Comparison of ENCODE assay signal across 13 cellular contexts in genomic region chr11:94638278-94638901, GRCh38.
DNase-seq lines count a peak whose midpoint lies in the region; ATAC-seq, FAIRE-seq and TF ChIP-seq lines count a peak whose summit lies in the region.
"Had no signal": no experiment of that assay in that cellular context is flagged by ENCODE, and none has a peak within 500 bp of the region (broad histone marks: within the 10 kb centered on the region; RNA-seq: fewer than 3 reads in every experiment).

No MANE protein-coding gene starts in this region.

- H3K9me3 Mint-ChIP-seq in naive thymus-derived CD8-positive, alpha-beta T cell: no peaks in the 10 kb centered on the region
- H3K9me3 Mint-ChIP-seq: memory B cell had no signal

- H3K9ac ChIP-seq in liver (ENCODE audit: low read depth in 1 of 2, low read length in 2 of 2): no peak overlapping the region
- H3K9ac ChIP-seq in HepG2 (ENCODE audit: insufficient read depth, low read depth, low read length): no peak overlapping the region

- POLR2A ChIA-PET in HepG2 (lab: Yijun Ruan, JAX): no interaction called here
- POLR2A ChIA-PET in naive thymus-derived CD8-positive, alpha-beta T cell (lab: Charles Lee): no interaction called here

- H3K27ac ChIP-seq in liver (ENCODE audit: low read depth in 1 of 2, low read length in 2 of 2): peak overlapping the region; percentile 6 to 42
- no peak overlapping the region for H3K27ac ChIP-seq in HepG2 (ENCODE audit: extremely low read length, insufficient read depth, low read length)

- no peak overlapping the region for H3K4me2 ChIP-seq in HepG2 (ENCODE audit: low read depth, low read length)

- TF ChIP-seq RAD21 in liver (IDR thresholded peaks at IDR 0.05): no peak
- no peak for TF ChIP-seq RAD21 in HepG2 (CRISPR knock-in tag; IDR thresholded peaks at IDR 0.05)

- DNase-seq in HepG2 (ENCODE audit: low spot score) (no peak), cerebellar cortex (ENCODE audit: low spot score) (peak; percentile 43), NCI-H2081 (lab: John Stamatoyannopoulos, UW) (no peak), NCI-H446 (lab: John Stamatoyannopoulos, UW) (no peak)
- no peak for DNase-seq in naive thymus-derived CD8-positive, alpha-beta T cell
- DNase-seq: activated gamma-delta T cell, NCI-H526 treated with DMSO at 0.1 percent for 48 hours had no signal

- peaks cover 0 to 2% (median 0%) of the 10 kb centered on the region in 3 donors for H3K36me3 Mint-ChIP-seq in naive thymus-derived CD8-positive, alpha-beta T cell
- H3K36me3 Mint-ChIP-seq: memory B cell had no signal

- H3K27me3 ChIP-seq in liver (ENCODE audit: control insufficient read depth in 4 of 4, insufficient read depth in 4 of 4, low read length in 3 of 4) (peaks cover 0 to 3% (median 0%) of the 10 kb centered on the region in 4 donors), HepG2 (ENCODE audit: control insufficient read depth in 1 of 2, insufficient read depth in 2 of 2, low read length in 2 of 2) (no peaks in the 10 kb centered on the region)

- ATAC-seq in HepG2 (no peak), GM19455 (IDR thresholded peaks at IDR 0.05; ENCODE audit: unreplicated experiment) (no peak), GM21360 (IDR thresholded peaks at IDR 0.05; ENCODE audit: unreplicated experiment) (no peak)
- ATAC-seq in naive thymus-derived CD8-positive, alpha-beta T cell: peak in 1 of 2 donors; percentile 16

- intact Hi-C loops in HepG2 (cut with micrococcal nuclease; ENCODE audit: unreplicated experiment): no loop called here

- no peak for TF ChIP-seq EP300 in HepG2 (IDR thresholded peaks at IDR 0.05; ENCODE audit: low read depth in 2 of 2, low read length in 2 of 2)
- no peak for TF ChIP-seq EP300 in HepG2 (CRISPR knock-in tag; IDR thresholded peaks at IDR 0.05; ENCODE audit: borderline replicate concordance)

- H3K27ac Mint-ChIP-seq in naive thymus-derived CD8-positive, alpha-beta T cell: peak overlapping the region in 5 of 10 donors; percentile 4 to 23 (median 13)
- H3K27ac Mint-ChIP-seq: memory B cell had no signal

- no peaks in the 10 kb centered on the region for H3K79me2 ChIP-seq in HepG2 (ENCODE audit: insufficient read depth, low read length)

- H3K4me3 ChIP-seq in liver (ENCODE audit: low read depth in 1 of 3, low read length in 3 of 3): no peak overlapping the region
- H3K4me3 ChIP-seq in HepG2 (replicated peaks in 1 of 3; ENCODE audit: insufficient read depth in 1 of 3, low read depth in 2 of 3, low read length in 3 of 3): no peak overlapping the region
- H3K4me3 ChIP-seq: GM12878 had no signal

- peak overlapping the region in 7 of 10 donors; percentile 18 to 61 (median 39) for H3K4me3 Mint-ChIP-seq in naive thymus-derived CD8-positive, alpha-beta T cell
- H3K4me3 Mint-ChIP-seq: memory B cell had no signal

- H3K36me3 ChIP-seq in liver (ENCODE audit: control insufficient read depth in 4 of 4, insufficient read depth in 3 of 4, low read depth in 1 of 4, low read length in 3 of 4): no peaks in the 10 kb centered on the region
- H3K36me3 ChIP-seq in HepG2 (replicated peaks in 1 of 2; ENCODE audit: control insufficient read depth in 1 of 2, insufficient read depth in 2 of 2, low read length in 2 of 2): no peaks in the 10 kb centered on the region

- no peaks in the 10 kb centered on the region for H4K20me1 ChIP-seq in HepG2 (ENCODE audit: insufficient read depth, low read length)

- BruUV-seq in HepG2 (replicated peaks; lab: Mats Ljungman, UMichigan): no TSS peak

- FAIRE-seq in HepG2 (lab: Jason Lieb, UNC): no peak
- FAIRE-seq: TTC549 had no signal

- no peaks in the 10 kb centered on the region for H3K9me3 ChIP-seq in liver (ENCODE audit: control insufficient read depth in 4 of 4, low read length in 3 of 4)
- H3K9me3 ChIP-seq in HepG2 (ENCODE audit: low read length): no peaks in the 10 kb centered on the region

- in situ Hi-C loops in HepG2 (cut with HindIII; ENCODE audit: extremely low pct_ligation_motif_present, low pct_unique_long_range_greater_than_20kb): loop anchor here (25.0 kb wide), 1 partner anchor 1124 kb away; no protein-coding TSS in a partner anchor

- no peak for TF ChIP-seq CTCF in liver (IDR thresholded peaks at IDR 0.05; ENCODE audit: low read depth, low read length, missing input control)
- TF ChIP-seq CTCF in HepG2 (CRISPR knock-in tag; IDR thresholded peaks at IDR 0.05): no peak

- no peak for TF ChIP-seq POLR2A in HepG2 (IDR thresholded peaks at IDR 0.05; ENCODE audit: insufficient read depth in 1 of 2, low read depth in 2 of 2, low read length in 2 of 2)

- no peak overlapping the region for H2AFZ ChIP-seq in HepG2 (ENCODE audit: low read length)

- 72% methylated on average over 4 of the region's 4 CpGs for WGBS in liver
- 22% methylated on average over 4 of the region's 4 CpGs for WGBS in HepG2 (ENCODE audit: low lambda C conversion rate)

- peaks cover 3 to 15% (median 14%) of the 10 kb centered on the region in 4 donors for H3K4me1 Mint-ChIP-seq in naive thymus-derived CD8-positive, alpha-beta T cell
- H3K4me1 Mint-ChIP-seq: memory B cell had no signal

- peaks cover 0 to 1% (median 0%) of the 10 kb centered on the region in 5 donors for H3K27me3 Mint-ChIP-seq in naive thymus-derived CD8-positive, alpha-beta T cell

- peaks cover 0 to 3% (median 0%) of the 10 kb centered on the region in 4 donors for H3K4me1 ChIP-seq in liver (ENCODE audit: control insufficient read depth in 4 of 4, insufficient read depth in 4 of 4, low read length in 3 of 4)
- no peaks in the 10 kb centered on the region for H3K4me1 ChIP-seq in HepG2 (ENCODE audit: insufficient read depth, low read length)

- CTCF ChIA-PET in HepG2 (lab: Yijun Ruan, JAX; ENCODE audit: low intra/inter-chr PET ratio, low total read pairs): no interaction called here

TF ChIP-seq in liver, 16 proteins besides CTCF, POLR2A, EP300 and RAD21 (continues in another document):
- TF ChIP-seq YY1 (IDR thresholded peaks at IDR 0.05) (no peak), ZBTB33 (IDR thresholded peaks at IDR 0.05) (no peak), MAX (IDR thresholded peaks at IDR 0.05) (no peak), HNF4A (conservative IDR thresholded peaks at IDR 0.05) (no peak), NR2F2 (IDR thresholded peaks at IDR 0.05) (no peak), GABPA (IDR thresholded peaks at IDR 0.05 in 1 of 2, conservative IDR thresholded peaks at IDR 0.05 in 1 of 2) (no peak), JUND (IDR thresholded peaks at IDR 0.05) (no peak)

TF ChIP-seq in HepG2, 621 proteins besides CTCF, POLR2A, EP300 and RAD21 (continues in another document):
- TF ChIP-seq GTF3A (CRISPR knock-in tag; conservative IDR thresholded peaks at IDR 0.05): no peak
- TF ChIP-seq, protein P1, sequence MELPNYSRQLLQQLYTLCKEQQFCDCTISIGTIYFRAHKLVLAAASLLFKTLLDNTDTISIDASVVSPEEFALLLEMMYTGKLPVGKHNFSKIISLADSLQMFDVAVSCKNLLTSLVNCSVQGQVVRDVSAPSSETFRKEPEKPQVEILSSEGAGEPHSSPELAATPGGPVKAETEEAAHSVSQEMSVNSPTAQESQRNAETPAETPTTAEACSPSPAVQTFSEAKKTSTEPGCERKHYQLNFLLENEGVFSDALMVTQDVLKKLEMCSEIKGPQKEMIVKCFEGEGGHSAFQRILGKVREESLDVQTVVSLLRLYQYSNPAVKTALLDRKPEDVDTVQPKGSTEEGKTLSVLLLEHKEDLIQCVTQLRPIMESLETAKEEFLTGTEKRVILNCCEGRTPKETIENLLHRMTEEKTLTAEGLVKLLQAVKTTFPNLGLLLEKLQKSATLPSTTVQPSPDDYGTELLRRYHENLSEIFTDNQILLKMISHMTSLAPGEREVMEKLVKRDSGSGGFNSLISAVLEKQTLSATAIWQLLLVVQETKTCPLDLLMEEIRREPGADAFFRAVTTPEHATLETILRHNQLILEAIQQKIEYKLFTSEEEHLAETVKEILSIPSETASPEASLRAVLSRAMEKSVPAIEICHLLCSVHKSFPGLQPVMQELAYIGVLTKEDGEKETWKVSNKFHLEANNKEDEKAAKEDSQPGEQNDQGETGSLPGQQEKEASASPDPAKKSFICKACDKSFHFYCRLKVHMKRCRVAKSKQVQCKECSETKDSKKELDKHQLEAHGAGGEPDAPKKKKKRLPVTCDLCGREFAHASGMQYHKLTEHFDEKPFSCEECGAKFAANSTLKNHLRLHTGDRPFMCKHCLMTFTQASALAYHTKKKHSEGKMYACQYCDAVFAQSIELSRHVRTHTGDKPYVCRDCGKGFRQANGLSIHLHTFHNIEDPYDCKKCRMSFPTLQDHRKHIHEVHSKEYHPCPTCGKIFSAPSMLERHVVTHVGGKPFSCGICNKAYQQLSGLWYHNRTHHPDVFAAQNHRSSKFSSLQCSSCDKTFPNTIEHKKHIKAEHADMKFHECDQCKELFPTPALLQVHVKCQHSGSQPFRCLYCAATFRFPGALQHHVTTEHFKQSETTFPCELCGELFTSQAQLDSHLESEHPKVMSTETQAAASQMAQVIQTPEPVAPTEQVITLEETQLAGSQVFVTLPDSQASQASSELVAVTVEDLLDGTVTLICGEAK (IDR thresholded peaks at IDR 0.05): no peak
- TF ChIP-seq, protein P1 (CRISPR knock-in tag; IDR thresholded peaks at IDR 0.05): no peak
- TF ChIP-seq XBP1 (CRISPR knock-in tag; IDR thresholded peaks at IDR 0.05): no peak
